8 cellular contexts compared by ENCODE assay signal in the genomic region with DNA sequence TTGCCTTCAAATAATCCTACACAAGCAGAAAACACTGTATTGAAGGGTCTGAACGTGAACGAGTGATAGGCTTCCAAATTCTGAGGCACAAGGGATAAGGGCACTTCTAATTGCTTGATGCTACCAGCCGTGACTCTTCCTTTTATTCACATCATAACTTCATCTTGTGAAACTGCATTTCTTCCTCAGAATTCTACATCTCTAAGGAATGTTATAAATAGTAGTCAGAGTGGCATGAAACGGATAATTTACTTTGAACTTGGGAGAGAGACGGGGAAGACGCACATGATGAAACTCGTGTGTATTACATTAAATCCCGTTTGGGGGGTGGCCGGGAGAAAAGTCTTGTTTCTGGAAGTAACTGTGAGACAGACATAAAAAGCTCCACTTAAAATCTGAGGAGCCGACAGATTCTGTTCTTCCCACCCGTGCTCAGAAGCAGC. TPM values are rescaled to one million over a fixed set of nuclear protein-coding genes. Genes with fewer than 3 reads are reported as not detected.
DNase-seq lines count a peak whose midpoint lies in the region; ATAC-seq and TF ChIP-seq lines count a peak whose summit lies in the region.

No MANE protein-coding gene starts in this region.

- H2AFZ ChIP-seq in parathyroid adenoma: peak overlapping the region; percentile 97

- no peaks in the 10 kb centered on the region for H3K9me3 Mint-ChIP-seq in T-cell

- intact Hi-C loops in A673 (cut with micrococcal nuclease; ENCODE audit: unreplicated experiment): loop anchor here (2.0 to 10.0 kb wide), 2 partner anchors 146 to 336 kb away; partner anchors contain the start of gene RNF217

- peaks cover 60 to 67% (median 63%) of the 10 kb centered on the region in 3 donors for H3K4me1 Mint-ChIP-seq in T-cell

- H3K4me3 ChIP-seq in A673 (ENCODE audit: low read depth, low read length, poor library complexity, severe bottlenecking) (peak overlapping the region; percentile 89), GM12864 (ENCODE audit: low read depth, low read length) (peak overlapping the region; percentile 83), parathyroid adenoma (ENCODE audit: low read depth, low read length) (peak overlapping the region; percentile 83)

- ATAC-seq in T-cell (replicated peaks in 1 of 4): no peak
- ATAC-seq in esophagus mucosa: no peak

- no peaks in the 10 kb centered on the region for H3K27me3 ChIP-seq in A673 (replicated peaks; ENCODE audit: insufficient read depth, low read depth, low read length, poor library complexity)
- H3K27me3 ChIP-seq in parathyroid adenoma (ENCODE audit: control insufficient read depth, insufficient read depth, low read length): no peaks in the 10 kb centered on the region

- POLR2A ChIA-PET in A673 (lab: Charles Lee; ENCODE audit: low non-redundant PET): interaction anchor here (0.6 kb wide), 1 partner anchor 478 kb away, joined by 3 read pairs; no protein-coding TSS in a partner anchor
- POLR2A ChIA-PET in T-cell (lab: Charles Lee): interaction anchor here (0.6 kb wide), 3 partner anchors 21 to 449 kb away, joined by 3 read pairs; no protein-coding TSS in a partner anchor

- H3K4me2 ChIP-seq in parathyroid adenoma (ENCODE audit: low read length): peak overlapping the region; percentile 86

- no TSS peak for BruUV-seq in A673 (replicated peaks; lab: Mats Ljungman, UMichigan)

- peaks cover 32% of the 10 kb centered on the region for H3K36me3 Mint-ChIP-seq in T-cell

- peaks cover 39% of the 10 kb centered on the region for H3K36me3 ChIP-seq in A673 (ENCODE audit: insufficient read depth, low read length, poor library complexity, severe bottlenecking)
- H3K36me3 ChIP-seq in parathyroid adenoma (ENCODE audit: control insufficient read depth, insufficient read depth, low read length): no peaks in the 10 kb centered on the region

- H3K9me3 ChIP-seq in A673 (ENCODE audit: low read depth, low read length, poor library complexity, severe bottlenecking) (no peaks in the 10 kb centered on the region), parathyroid adenoma (ENCODE audit: control insufficient read depth, low read length) (no peaks in the 10 kb centered on the region)

- H3K27me3 Mint-ChIP-seq in T-cell: peaks cover under 1% of the 10 kb centered on the region in 2 donors

- CTCF ChIA-PET in A673 (lab: Charles Lee): interaction anchor here (0.7 kb wide), 1 partner anchor 817 kb away, joined by 3 read pairs; no protein-coding TSS in a partner anchor
- CTCF ChIA-PET in T-cell (lab: Charles Lee): interaction anchor here (0.7 to 3.3 kb wide), 6 partner anchors 10 to 1963 kb away, joined by 3 to 12 read pairs (median 4); partner anchors contain the start of gene TPD52L1 (in 1 of the 2)

- H3K27ac ChIP-seq in A673 (ENCODE audit: low read depth, low read length, poor library complexity, severe bottlenecking): peak overlapping the region; percentile 89
- H3K27ac ChIP-seq in parathyroid adenoma: peak overlapping the region; percentile 87

- TF ChIP-seq CTCF in A673 (conservative IDR thresholded peaks at IDR 0.05; ENCODE audit: low read depth, low read length): no peak
- no peak for TF ChIP-seq CTCF in GM12864 (IDR thresholded peaks at IDR 0.05; ENCODE audit: low read depth, low read length, missing control alignments)
- TF ChIP-seq CTCF in parathyroid adenoma (IDR thresholded peaks at IDR 0.05): no peak

- no peak for DNase-seq in A673 (ENCODE audit: low spot score)
- no peak for DNase-seq in GM12864 (ENCODE audit: low read depth)
- DNase-seq in T-cell: no peak
- peak; percentile 66 for DNase-seq in fibroblast of peridontal ligament (ENCODE audit: extremely low read depth)
- DNase-seq in NCI-H128 (lab: John Stamatoyannopoulos, UW; ENCODE audit: unreplicated experiment): no peak
- no peak for DNase-seq in NK-92 (lab: John Stamatoyannopoulos, UW; ENCODE audit: unreplicated experiment)

- H3K79me2 ChIP-seq in parathyroid adenoma: peaks cover 2% of the 10 kb centered on the region

- H3K27ac Mint-ChIP-seq in T-cell: peak overlapping the region; percentile 93 to 95

- H3K4me3 Mint-ChIP-seq in T-cell: peak overlapping the region; percentile 84 to 90 (median 84)

- H3K9ac ChIP-seq in parathyroid adenoma: peak overlapping the region; percentile 82

- H3K4me1 ChIP-seq in A673 (ENCODE audit: insufficient read depth, low read length, poor library complexity, severe bottlenecking): peaks cover 14% of the 10 kb centered on the region
- no peaks in the 10 kb centered on the region for H3K4me1 ChIP-seq in parathyroid adenoma

RNA-seq across cellular contexts. Expression of gene HDDC2, which starts 0.8 kb away (rescaled TPM):
- total RNA-seq in A673 (2021) (87.6 and 93.2 TPM in 2 replicates), T-cell (10 to 100 TPM; 32.0 to 48.0 (median 42.1) TPM), esophagus mucosa (64.3 TPM)
